8 cellular contexts compared by ENCODE assay signal in the genomic region with DNA sequence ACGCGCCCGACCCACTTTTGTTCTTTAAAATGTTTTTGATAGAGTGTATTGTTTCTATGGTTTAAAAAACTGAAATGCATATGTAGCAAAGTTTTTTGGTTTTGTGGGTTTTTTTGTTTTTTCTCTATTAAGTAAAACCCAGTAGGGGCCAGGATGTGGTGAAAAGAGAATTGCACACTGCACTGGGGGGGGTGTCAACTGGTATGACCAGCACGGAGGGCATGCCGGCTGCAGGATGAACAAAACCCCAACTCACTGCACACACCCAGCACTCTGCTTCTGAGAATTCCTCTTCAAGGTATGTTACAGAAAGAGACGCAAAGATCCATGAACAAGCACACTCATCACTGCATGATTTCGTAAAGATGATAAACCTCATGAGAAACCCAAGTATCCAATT.
A peak's percentile ranks its signal among the peaks of the same experiment; 100 is the strongest.
DNase-seq lines count a peak whose midpoint lies in the region; ATAC-seq and TF ChIP-seq lines count a peak whose summit lies in the region.

No MANE protein-coding gene starts in this region.

- no peaks in the 10 kb centered on the region for H3K9me2 ChIP-seq in SU-DHL-6 (replicated peaks; ENCODE audit: insufficient read depth, low read length)

- H3K27me3 ChIP-seq in SU-DHL-6 (ENCODE audit: low read length): no peaks in the 10 kb centered on the region

- peak overlapping the region; percentile 55 for H3K4me2 ChIP-seq in SU-DHL-6 (ENCODE audit: low read depth, low read length, poor library complexity, severe bottlenecking)

- H3K36me3 ChIP-seq in SU-DHL-6 (ENCODE audit: low read length): no peaks in the 10 kb centered on the region

- TF ChIP-seq CTCF in SU-DHL-6 (IDR thresholded peaks at IDR 0.05; ENCODE audit: insufficient read depth, low read length, poor library complexity, severe bottlenecking): no peak

- no peak overlapping the region for H3K4me3 ChIP-seq in SU-DHL-6 (ENCODE audit: insufficient read depth, low read length, poor library complexity, severe bottlenecking)

- H4K20me1 ChIP-seq in SU-DHL-6 (ENCODE audit: low read depth, low read length): no peaks in the 10 kb centered on the region

- H2AFZ ChIP-seq in SU-DHL-6 (ENCODE audit: low read depth, low read length, severe bottlenecking): no peak overlapping the region

- peak overlapping the region; percentile 97 for H3K27ac ChIP-seq in SU-DHL-6 (ENCODE audit: low read depth, low read length)

- no peak for ATAC-seq in GM18511 (IDR thresholded peaks at IDR 0.05; ENCODE audit: unreplicated experiment)
- ATAC-seq in HG02571 (IDR thresholded peaks at IDR 0.05; ENCODE audit: unreplicated experiment): no peak

- DNase-seq in GF-D8 (lab: John Stamatoyannopoulos, UW) (peak; percentile 92), NCI-H510A treated with DMSO at 0.1 percent for 48 hours (lab: John Stamatoyannopoulos, UW) (no peak), ecto neural progenitor cell (ENCODE audit: low spot score) (no peak)
- peak; percentile 49 for DNase-seq in activated naive CD4-positive, alpha-beta T cell treated with anti-CD3 and anti-CD28 coated beads, Interleukin-2, amount 50 U/mL, for 16 hours
- DNase-seq in stimulated activated CD4-positive, alpha-beta T cell treated with anti-CD3 and anti-CD28 coated beads, Interleukin-15, amount 100 ng/mL, for 48 hours (ENCODE audit: low read depth in 2 of 2): peak; percentile 65 to 72

- peak overlapping the region; percentile 38 for H3K9ac ChIP-seq in SU-DHL-6 (ENCODE audit: low read length)

- H3K79me2 ChIP-seq in SU-DHL-6 (ENCODE audit: insufficient read depth, low read length): peaks cover 3% of the 10 kb centered on the region; the same call in 1 of the 2 replicates

- peaks cover 53% of the 10 kb centered on the region for H3F3A ChIP-seq in SU-DHL-6 (ENCODE audit: insufficient read depth)

- H3K9me3 ChIP-seq in SU-DHL-6 (ENCODE audit: insufficient read depth, low read length): no peaks in the 10 kb centered on the region

Comparison
In these comparisons a context has a peak if more than half of its experiments do, and no peak if none do; other contexts are left out.
1. DNase-seq: peak in GF-D8 (single experiment), activated naive CD4-positive, alpha-beta T cell treated with anti-CD3 and anti-CD28 coated beads, Interleukin-2, amount 50 U/mL, for 16 hours (single experiment) and stimulated activated CD4-positive, alpha-beta T cell treated with anti-CD3 and anti-CD28 coated beads, Interleukin-15, amount 100 ng/mL, for 48 hours (2 of 2); none in NCI-H510A treated with DMSO at 0.1 percent for 48 hours (single experiment) and ecto neural progenitor cell (single experiment).